9 cellular contexts compared by ENCODE assay signal in genomic region chr19:36528194-36528920, GRCh38. TPM values are rescaled to one million over a fixed set of nuclear protein-coding genes. Genes with fewer than 3 reads are reported as not detected.
DNase-seq lines count a peak whose midpoint lies in the region; ATAC-seq, FAIRE-seq and TF ChIP-seq lines count a peak whose summit lies in the region.
"Had no signal": no experiment of that assay in that cellular context is flagged by ENCODE, and none has a peak within 500 bp of the region (broad histone marks: within the 10 kb centered on the region; RNA-seq: fewer than 3 reads in every experiment).

ZNF260 (minus strand) TSS chr19:36528271; CDS start chr19:36515238, 13,033 bp downstream.

- H3K4me3 Mint-ChIP-seq in WTC11: peak within 1 kb of the TSS; percentile 99

- DNase-seq in ACHN: peak; percentile 95
- DNase-seq in NCI-H2227 treated with DMSO at 0.1 percent for 48 hours (lab: John Stamatoyannopoulos, UW): peak; percentile 89
- DNase-seq in WTC11 (ENCODE audit: low spot score): peak; percentile 98
- peak; percentile 98 to 99 for DNase-seq in cardiac fibroblast (ENCODE audit: low read depth in 2 of 2)
- peak; percentile 97 for DNase-seq in iPS-NIHi7 (ENCODE audit: extremely low spot score)
- peak; percentile 98 for DNase-seq in small intestine

- CTCF ChIA-PET in WTC11 (lab: Charles Lee): interaction anchor here (1.3 kb wide), 1 partner anchor 322 kb away, joined by 3 read pairs; the partner anchor contains the start of gene ZNF345

- WGBS in small intestine, 3 donors: 0% methylated on average over 53 to 55 of the region's 55 CpGs

- no peaks in the 10 kb centered on the region for H3K27me3 ChIP-seq in small intestine (ENCODE audit: control insufficient read depth in 2 of 2, insufficient read depth in 2 of 2, low read length in 2 of 2)

- H3K27ac ChIP-seq in small intestine (ENCODE audit: low read depth in 1 of 2, low read length in 1 of 2): peak within 1 kb of the TSS; percentile 88 to 90

- H3K36me3 Mint-ChIP-seq in WTC11: peaks cover 27% of the 10 kb centered on the region

- peaks cover 3 to 4% of the 10 kb centered on the region in 2 donors for H3K4me1 ChIP-seq in small intestine (ENCODE audit: control insufficient read depth in 2 of 2, insufficient read depth in 1 of 2, low read depth in 1 of 2, low read length in 1 of 2)

- H3K4me3 ChIP-seq in cardiac fibroblast (replicated peaks in 1 of 2; ENCODE audit: low read depth in 2 of 2, low read length in 2 of 2): peak within 1 kb of the TSS; percentile 66 to 76
- peak within 1 kb of the TSS; percentile 46 to 83 for H3K4me3 ChIP-seq in small intestine (ENCODE audit: low read depth in 1 of 2, low read length in 2 of 2)

- H3K4me1 Mint-ChIP-seq in WTC11: peaks cover 13% of the 10 kb centered on the region

- peaks cover 8% of the 10 kb centered on the region for H3K9me3 Mint-ChIP-seq in WTC11

- H3K27ac Mint-ChIP-seq in WTC11: peak within 1 kb of the TSS; percentile 100

- peaks cover 4 to 7% of the 10 kb centered on the region in 2 donors for H3K36me3 ChIP-seq in small intestine (ENCODE audit: control insufficient read depth in 2 of 2, insufficient read depth in 2 of 2, low read length in 2 of 2)

- in situ Hi-C loops in ACHN (cut with HindIII; ENCODE audit: low pct_ligation_motif_present, low pct_unique_long_range_greater_than_20kb, low sequenced_read_pairs): no loop called here

- POLR2A ChIA-PET in WTC11 (lab: Charles Lee): interaction anchor here (0.6 to 2.0 kb wide), 10 partner anchors 39 to 1655 kb away, joined by 3 to 16 read pairs (median 4); partner anchors contain the start of genes ZFP82, ZNF146, ZNF345 and ZNF529

- H3K27me3 Mint-ChIP-seq in WTC11 (ENCODE audit: low read depth): no peaks in the 10 kb centered on the region; the same call in 1 of the 2 replicates

- ATAC-seq in GM18870 (IDR thresholded peaks at IDR 0.05; ENCODE audit: unreplicated experiment) (peak; percentile 77), HG03135 (IDR thresholded peaks at IDR 0.05; ENCODE audit: unreplicated experiment) (peak; percentile 87), WTC11 (peak; percentile 96)
- ATAC-seq: HCT116 had no signal

- FAIRE-seq in small intestine (lab: Jason Lieb, UNC): no peak

- H3K9me3 ChIP-seq in small intestine (ENCODE audit: control insufficient read depth, low read depth): no peaks in the 10 kb centered on the region

- no peak for TF ChIP-seq CTCF in WTC11 (IDR thresholded peaks at IDR 0.05)
- TF ChIP-seq CTCF in cardiac fibroblast (IDR thresholded peaks at IDR 0.05; ENCODE audit: low read depth, low read length): peak; percentile 6

TF ChIP-seq in WTC11, 78 proteins besides CTCF, POLR2A, EP300 and RAD21 (continues in another document):
- no peak for TF ChIP-seq ZNF317 (CRISPR knock-in tag; IDR thresholded peaks at IDR 0.05; ENCODE audit: borderline replicate concordance, low read depth)
- TF ChIP-seq ARID4B (CRISPR knock-in tag; IDR thresholded peaks at IDR 0.05; ENCODE audit: borderline replicate concordance): peak; percentile 45; the same call in 1 of the 2 replicates
- TF ChIP-seq FOXK1 (CRISPR knock-in tag; IDR thresholded peaks at IDR 0.05): peak; percentile 45; the same call in 1 of the 2 replicates
- TF ChIP-seq, protein P1, sequence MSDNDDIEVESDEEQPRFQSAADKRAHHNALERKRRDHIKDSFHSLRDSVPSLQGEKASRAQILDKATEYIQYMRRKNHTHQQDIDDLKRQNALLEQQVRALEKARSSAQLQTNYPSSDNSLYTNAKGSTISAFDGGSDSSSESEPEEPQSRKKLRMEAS (CRISPR knock-in tag; IDR thresholded peaks at IDR 0.05): peak; percentile 88
- TF ChIP-seq GABPB1 (CRISPR knock-in tag; IDR thresholded peaks at IDR 0.05): peak; percentile 29; the same call in 1 of the 2 replicates
- TF ChIP-seq, protein P2, sequence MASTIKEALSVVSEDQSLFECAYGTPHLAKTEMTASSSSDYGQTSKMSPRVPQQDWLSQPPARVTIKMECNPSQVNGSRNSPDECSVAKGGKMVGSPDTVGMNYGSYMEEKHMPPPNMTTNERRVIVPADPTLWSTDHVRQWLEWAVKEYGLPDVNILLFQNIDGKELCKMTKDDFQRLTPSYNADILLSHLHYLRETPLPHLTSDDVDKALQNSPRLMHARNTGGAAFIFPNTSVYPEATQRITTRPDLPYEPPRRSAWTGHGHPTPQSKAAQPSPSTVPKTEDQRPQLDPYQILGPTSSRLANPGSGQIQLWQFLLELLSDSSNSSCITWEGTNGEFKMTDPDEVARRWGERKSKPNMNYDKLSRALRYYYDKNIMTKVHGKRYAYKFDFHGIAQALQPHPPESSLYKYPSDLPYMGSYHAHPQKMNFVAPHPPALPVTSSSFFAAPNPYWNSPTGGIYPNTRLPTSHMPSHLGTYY (CRISPR knock-in tag; IDR thresholded peaks at IDR 0.05): peak; percentile 46; the same call in 1 of the 2 replicates
- no peak for TF ChIP-seq ZBTB43 (CRISPR knock-in tag; IDR thresholded peaks at IDR 0.05)
- no peak for TF ChIP-seq ATF2 (CRISPR knock-in tag; IDR thresholded peaks at IDR 0.05; ENCODE audit: borderline replicate concordance, low read depth)
- TF ChIP-seq CREB1 (CRISPR knock-in tag; IDR thresholded peaks at IDR 0.05): no peak
- TF ChIP-seq CBFB (CRISPR knock-in tag; IDR thresholded peaks at IDR 0.05; ENCODE audit: low read depth): peak; percentile 41; the same call in 1 of the 2 replicates
- TF ChIP-seq TP53 (CRISPR knock-in tag; IDR thresholded peaks at IDR 0.05): peak; percentile 58; the same call in 1 of the 2 replicates
- TF ChIP-seq CREM (CRISPR knock-in tag; IDR thresholded peaks at IDR 0.05): peak; percentile 88
- TF ChIP-seq, protein P3, sequence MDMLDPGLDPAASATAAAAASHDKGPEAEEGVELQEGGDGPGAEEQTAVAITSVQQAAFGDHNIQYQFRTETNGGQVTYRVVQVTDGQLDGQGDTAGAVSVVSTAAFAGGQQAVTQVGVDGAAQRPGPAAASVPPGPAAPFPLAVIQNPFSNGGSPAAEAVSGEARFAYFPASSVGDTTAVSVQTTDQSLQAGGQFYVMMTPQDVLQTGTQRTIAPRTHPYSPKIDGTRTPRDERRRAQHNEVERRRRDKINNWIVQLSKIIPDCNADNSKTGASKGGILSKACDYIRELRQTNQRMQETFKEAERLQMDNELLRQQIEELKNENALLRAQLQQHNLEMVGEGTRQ (CRISPR knock-in tag; IDR thresholded peaks at IDR 0.05): peak; percentile 44; the same call in 1 of the 2 replicates

RNA-seq across cellular contexts. Expression of gene ZNF260, which starts in this region (rescaled TPM):
- total RNA-seq in WTC11 (2021): 24.1 to 29.0 TPM (median 25.3 TPM) in 3 replicates
- polyA plus RNA-seq in small intestine: 1 to 10 TPM; 2.0 to 3.1 (median 2.4) TPM

Comparison
In these comparisons a context has a peak if more than half of its experiments do, and no peak if none do; other contexts are left out.
1. Peak in every context shown above with its lines: DNase-seq, ATAC-seq, H3K4me3 ChIP-seq and H3K27ac ChIP-seq.